22 cellular contexts compared by ENCODE assay signal in genomic region chr2:220521591-220521990, GRCh38.
DNase-seq lines count a peak whose midpoint lies in the region; ATAC-seq and TF ChIP-seq lines count a peak whose summit lies in the region.
"Had no signal": no experiment of that assay in that cellular context is flagged by ENCODE, and none has a peak within 500 bp of the region (broad histone marks: within the 10 kb centered on the region; RNA-seq: fewer than 3 reads in every experiment).

No MANE protein-coding gene starts in this region.

- H3K27ac Mint-ChIP-seq in neural progenitor cell = peak overlapping the region; percentile 75
- no peak overlapping the region for H3K27ac Mint-ChIP-seq in activated CD8-positive, alpha-beta memory T cell treated with anti-CD3 and anti-CD28 coated beads, Interleukin-2, amount 10 ng/mL, durations not matched to agents 7 days and 5 days
- no peak overlapping the region for H3K27ac Mint-ChIP-seq in stimulated activated memory B cell treated with anti-CD40 and anti-IgM and Interleukin-4, amounts not matched to agents 10 μg/mL and 1 μg/mL and 100 μg/mL, for 72 hours
- no peak overlapping the region for H3K27ac Mint-ChIP-seq in activated T-cell treated with anti-CD3 and anti-CD28 coated beads, Interleukin-2, amount 50 U/mL, for 24 hours
- H3K27ac Mint-ChIP-seq: CD8-positive, alpha-beta T cell had no signal

- H3K9me3 Mint-ChIP-seq in neural progenitor cell = peaks cover 6% of the 10 kb centered on the region
- H3K9me3 Mint-ChIP-seq in activated CD8-positive, alpha-beta memory T cell treated with anti-CD3 and anti-CD28 coated beads, Interleukin-2, amount 10 ng/mL, durations not matched to agents 7 days and 5 days (ENCODE audit: low read depth) = no peaks in the 10 kb centered on the region
- no peaks in the 10 kb centered on the region for H3K9me3 Mint-ChIP-seq in stimulated activated memory B cell treated with anti-CD40 and anti-IgM and Interleukin-4, amounts not matched to agents 10 μg/mL and 1 μg/mL and 100 μg/mL, for 72 hours
- peaks cover 4% of the 10 kb centered on the region for H3K9me3 Mint-ChIP-seq in activated T-cell treated with anti-CD3 and anti-CD28 coated beads, Interleukin-2, amount 50 U/mL, for 24 hours
- H3K9me3 Mint-ChIP-seq: CD8-positive, alpha-beta T cell had no signal

- H3K4me3 ChIP-seq in dorsolateral prefrontal cortex (no peak overlapping the region), neural progenitor cell (no peak overlapping the region)
- H3K4me3 ChIP-seq: BLaER1, MG63 had no signal

- DNase-seq in ELF-1 (ENCODE audit: low read depth, low spot score) = peak; percentile 36
- peak; percentile 67 for DNase-seq in NCI-H446 treated with DMSO at 0.1 percent for 48 hours (lab: John Stamatoyannopoulos, UW)
- peak in 9 of 10 donors; percentile 16 to 72 (median 52) for DNase-seq in dorsolateral prefrontal cortex
- DNase-seq in neural progenitor cell (ENCODE audit: low spot score) = no peak
- no peak for DNase-seq in activated CD8-positive, alpha-beta memory T cell treated with anti-CD3 and anti-CD28 coated beads, Interleukin-2, amount 10 ng/mL, durations not matched to agents 7 days and 5 days
- DNase-seq in activated T-cell treated with anti-CD3 and anti-CD28 coated beads, Interleukin-2, amount 50 U/mL, for 24 hours = no peak
- DNase-seq: Calu3; CD8-positive, alpha-beta T cell; H7; Kasumi-1; MG63; NCI-H1092; NCI-H1694; NCI-H2081 treated with DMSO at 0.1 percent for 48 hours; NCI-H510A; NCI-H82; OCI-M1; SHP77 treated with DMSO at 0.1 percent for 48 hours had no signal

- no peak for ATAC-seq in activated CD8-positive, alpha-beta memory T cell treated with anti-CD3 and anti-CD28 coated beads, Interleukin-2, amount 10 ng/mL, durations not matched to agents 7 days and 5 days
- no peak for ATAC-seq in HG02571 (IDR thresholded peaks at IDR 0.05; ENCODE audit: unreplicated experiment)
- ATAC-seq in stimulated activated memory B cell treated with anti-CD40 and anti-IgM and Interleukin-4, amounts not matched to agents 10 μg/mL and 1 μg/mL and 100 μg/mL, for 72 hours = no peak
- ATAC-seq: CD8-positive, alpha-beta T cell; SK-N-SH treated with all-trans-retinoic acid at 6 μM for 48 hours had no signal

- H3K36me3 ChIP-seq in neural progenitor cell = no peaks in the 10 kb centered on the region
- H3K36me3 ChIP-seq: BLaER1, MG63 had no signal

- H3K4me1 ChIP-seq in neural progenitor cell = peaks cover 5% of the 10 kb centered on the region
- H3K4me1 ChIP-seq: BLaER1 had no signal

- H3K27me3 ChIP-seq in dorsolateral prefrontal cortex (no peaks in the 10 kb centered on the region), neural progenitor cell (no peaks in the 10 kb centered on the region)
- H3K27me3 ChIP-seq: BLaER1, MG63 had no signal

- H3K36me3 Mint-ChIP-seq in neural progenitor cell = no peaks in the 10 kb centered on the region
- H3K36me3 Mint-ChIP-seq in activated CD8-positive, alpha-beta memory T cell treated with anti-CD3 and anti-CD28 coated beads, Interleukin-2, amount 10 ng/mL, durations not matched to agents 7 days and 5 days = no peaks in the 10 kb centered on the region
- H3K36me3 Mint-ChIP-seq in stimulated activated memory B cell treated with anti-CD40 and anti-IgM and Interleukin-4, amounts not matched to agents 10 μg/mL and 1 μg/mL and 100 μg/mL, for 72 hours = no peaks in the 10 kb centered on the region
- no peaks in the 10 kb centered on the region for H3K36me3 Mint-ChIP-seq in activated T-cell treated with anti-CD3 and anti-CD28 coated beads, Interleukin-2, amount 50 U/mL, for 24 hours (ENCODE audit: low read depth)
- H3K36me3 Mint-ChIP-seq: CD8-positive, alpha-beta T cell had no signal

- no peaks in the 10 kb centered on the region for H3K79me2 ChIP-seq in neural progenitor cell (ENCODE audit: low read depth)

- TF ChIP-seq CTCF in dorsolateral prefrontal cortex (IDR thresholded peaks at IDR 0.05 in 54 of 56, conservative IDR thresholded peaks at IDR 0.05 in 2 of 56; ENCODE audit: low read depth in 1 of 56, partially characterized antibody in 56 of 56) = peak in 8 of 56 donors; percentile 8 to 18 (median 16)
- TF ChIP-seq CTCF in neural progenitor cell (IDR thresholded peaks at IDR 0.05) = no peak

- H2AFZ ChIP-seq in neural progenitor cell (replicated peaks) = peak overlapping the region; percentile 89

- no peaks in the 10 kb centered on the region for H3K9me3 ChIP-seq in neural progenitor cell (ENCODE audit: low read depth)
- H3K9me3 ChIP-seq: BLaER1, MG63 had no signal

- CTCF ChIA-PET in activated CD8-positive, alpha-beta memory T cell treated with anti-CD3 and anti-CD28 coated beads, Interleukin-2, amount 10 ng/mL, durations not matched to agents 7 days and 5 days (lab: Charles Lee) = no interaction called here

- no peaks in the 10 kb centered on the region for H4K20me1 ChIP-seq in neural progenitor cell (ENCODE audit: low read depth)
- H4K20me1 ChIP-seq: BLaER1 had no signal

- no peak overlapping the region for H3K9ac ChIP-seq in neural progenitor cell
- H3K9ac ChIP-seq: BLaER1 had no signal

- peaks cover 3% of the 10 kb centered on the region for H3K27me3 Mint-ChIP-seq in neural progenitor cell (ENCODE audit: insufficient read depth, low read depth)
- H3K27me3 Mint-ChIP-seq in activated CD8-positive, alpha-beta memory T cell treated with anti-CD3 and anti-CD28 coated beads, Interleukin-2, amount 10 ng/mL, durations not matched to agents 7 days and 5 days = no peaks in the 10 kb centered on the region
- H3K27me3 Mint-ChIP-seq in stimulated activated memory B cell treated with anti-CD40 and anti-IgM and Interleukin-4, amounts not matched to agents 10 μg/mL and 1 μg/mL and 100 μg/mL, for 72 hours = no peaks in the 10 kb centered on the region
- H3K27me3 Mint-ChIP-seq in activated T-cell treated with anti-CD3 and anti-CD28 coated beads, Interleukin-2, amount 50 U/mL, for 24 hours = no peaks in the 10 kb centered on the region

- H3K4me1 Mint-ChIP-seq in neural progenitor cell = peaks cover 6% of the 10 kb centered on the region
- H3K4me1 Mint-ChIP-seq in activated CD8-positive, alpha-beta memory T cell treated with anti-CD3 and anti-CD28 coated beads, Interleukin-2, amount 10 ng/mL, durations not matched to agents 7 days and 5 days = no peaks in the 10 kb centered on the region
- H3K4me1 Mint-ChIP-seq in stimulated activated memory B cell treated with anti-CD40 and anti-IgM and Interleukin-4, amounts not matched to agents 10 μg/mL and 1 μg/mL and 100 μg/mL, for 72 hours = no peaks in the 10 kb centered on the region
- H3K4me1 Mint-ChIP-seq in activated T-cell treated with anti-CD3 and anti-CD28 coated beads, Interleukin-2, amount 50 U/mL, for 24 hours (ENCODE audit: low read depth) = no peaks in the 10 kb centered on the region

- peaks cover 4% of the 10 kb centered on the region for H3F3A ChIP-seq in neural progenitor cell (ENCODE audit: low read depth)

- H3K27ac ChIP-seq in dorsolateral prefrontal cortex (peak overlapping the region in 10 of 59 donors; percentile 11 to 54 (median 36)), neural progenitor cell (no peak overlapping the region)
- H3K27ac ChIP-seq: BLaER1 had no signal

- H3K4me2 ChIP-seq in neural progenitor cell = no peak overlapping the region
- H3K4me2 ChIP-seq: BLaER1 had no signal

- intact Hi-C loops in dorsolateral prefrontal cortex (cut with DNase I) = no loop called here

- no peak overlapping the region for H3K4me3 Mint-ChIP-seq in neural progenitor cell
- H3K4me3 Mint-ChIP-seq in activated CD8-positive, alpha-beta memory T cell treated with anti-CD3 and anti-CD28 coated beads, Interleukin-2, amount 10 ng/mL, durations not matched to agents 7 days and 5 days = no peak overlapping the region
- H3K4me3 Mint-ChIP-seq in stimulated activated memory B cell treated with anti-CD40 and anti-IgM and Interleukin-4, amounts not matched to agents 10 μg/mL and 1 μg/mL and 100 μg/mL, for 72 hours = no peak overlapping the region
- H3K4me3 Mint-ChIP-seq in activated T-cell treated with anti-CD3 and anti-CD28 coated beads, Interleukin-2, amount 50 U/mL, for 24 hours = no peak overlapping the region
- H3K4me3 Mint-ChIP-seq: CD8-positive, alpha-beta T cell had no signal

Comparison
In these comparisons a context has a peak if more than half of its experiments do, and no peak if none do; other contexts are left out.
1. DNase-seq: peak in ELF-1 (single experiment), NCI-H446 treated with DMSO at 0.1 percent for 48 hours (single experiment) and dorsolateral prefrontal cortex (9 of 10); none in neural progenitor cell (single experiment), activated CD8-positive, alpha-beta memory T cell treated with anti-CD3 and anti-CD28 coated beads, Interleukin-2, amount 10 ng/mL, durations not matched to agents 7 days and 5 days (single experiment) and activated T-cell treated with anti-CD3 and anti-CD28 coated beads, Interleukin-2, amount 50 U/mL, for 24 hours (single experiment).